In the genomic region with DNA sequence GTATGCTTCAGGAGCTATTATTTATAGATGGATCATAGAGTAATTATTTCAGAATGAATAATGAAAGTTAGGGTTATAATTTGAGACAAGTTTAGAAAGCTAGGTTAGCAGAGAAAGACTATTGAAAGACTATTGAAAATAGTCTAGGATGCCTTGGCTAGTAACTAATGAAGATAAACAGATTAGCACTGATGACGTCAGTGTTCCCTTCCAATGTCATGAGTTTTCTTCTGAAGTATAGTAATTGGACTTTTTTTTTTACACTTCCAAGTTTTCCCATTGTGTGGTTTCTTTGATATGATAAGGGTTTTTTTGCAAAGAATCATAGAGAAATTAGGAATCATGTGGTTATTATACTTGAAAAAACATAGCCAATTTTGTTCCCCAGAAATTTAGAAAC, we compare ENCODE assay signal across 7 cellular contexts.
"Had no signal": no experiment of that assay in that cellular context is flagged by ENCODE, and none has a peak within 500 bp of the region (broad histone marks: within the 10 kb centered on the region; RNA-seq: fewer than 3 reads in every experiment).

No MANE protein-coding gene starts in this region.

- H3K27ac Mint-ChIP-seq: IgD-negative memory B cell had no signal

- H3K36me3 Mint-ChIP-seq: IgD-negative memory B cell had no signal

- H3K27me3 Mint-ChIP-seq: IgD-negative memory B cell had no signal

- ATAC-seq: K562 had no signal

- FAIRE-seq: HTR-8/SVneo, K562 had no signal

- DNase-seq: IMR-90, KBM-7, KG1 had no signal

- H3K27ac ChIP-seq: HL-60 had no signal

- H3K4me3 Mint-ChIP-seq: IgD-negative memory B cell had no signal

- H3K4me3 ChIP-seq: K562 had no signal

- H3K4me1 Mint-ChIP-seq: IgD-negative memory B cell had no signal
